9 cellular contexts compared by ENCODE assay signal in genomic region chr15:88894348-88894818, GRCh38. TPM values are rescaled to one million over a fixed set of nuclear protein-coding genes. Genes with fewer than 3 reads are reported as not detected.
A peak's percentile ranks its signal among the peaks of the same experiment; 100 is the strongest.
DNase-seq lines count a peak whose midpoint lies in the region; ATAC-seq and TF ChIP-seq lines count a peak whose summit lies in the region.
"Had no signal": no experiment of that assay in that cellular context is flagged by ENCODE, and none has a peak within 500 bp of the region (broad histone marks: within the 10 kb centered on the region; RNA-seq: fewer than 3 reads in every experiment).

No MANE protein-coding gene starts in this region.

- H3K27ac Mint-ChIP-seq in T-cell (peak overlapping the region; percentile 55 to 88), immature natural killer cell (peak overlapping the region in 3 of 6 donors; percentile 28 to 66 (median 64))

- H3K27me3 ChIP-seq in ascending aorta: no peaks in the 10 kb centered on the region

- H3K27ac ChIP-seq in ascending aorta: peak overlapping the region; percentile 82 to 85
- H3K27ac ChIP-seq: epithelial cell of prostate had no signal

- H3K4me1 ChIP-seq in ascending aorta: peaks cover 3 to 42% of the 10 kb centered on the region in 2 donors

- intact Hi-C loops in ascending aorta (cut with DNase I): loop anchor here (1.0 to 10.0 kb wide), 3 partner anchors 284 to 440 kb away; partner anchors contain the start of genes FANCI and POLG

- H3K9me3 Mint-ChIP-seq in T-cell (no peaks in the 10 kb centered on the region), immature natural killer cell (no peaks in the 10 kb centered on the region)

- no peaks in the 10 kb centered on the region for H3K9me3 ChIP-seq in ascending aorta

- POLR2A ChIA-PET in T-cell (lab: Charles Lee): interaction anchor here in 1 of 2 donors (0.7 kb wide), 1 partner anchor 10 kb away, joined by 6 read pairs; no protein-coding TSS in a partner anchor

- CTCF ChIA-PET in T-cell (lab: Charles Lee): interaction anchor here (0.6 to 6.3 kb wide), 5 partner anchors 10 to 282 kb away, joined by 3 to 44 read pairs (median 3); no protein-coding TSS in a partner anchor

- peak overlapping the region; percentile 81 to 88 (median 87) for H3K4me3 Mint-ChIP-seq in T-cell
- H3K4me3 Mint-ChIP-seq in immature natural killer cell: peak overlapping the region; percentile 74 to 84 (median 81)

- ATAC-seq in HG03139 (IDR thresholded peaks at IDR 0.05; ENCODE audit: unreplicated experiment): peak; percentile 69
- ATAC-seq in T-cell (replicated peaks in 1 of 4): peak; percentile 67 to 70 (median 67)

- DNase-seq in T-cell: peak; percentile 68 to 92 (median 84)
- peak in 1 of 2 donors; percentile 87 for DNase-seq in ascending aorta (ENCODE audit: low spot score in 2 of 2)
- DNase-seq in immature natural killer cell: peak; percentile 29 to 48 (median 46)
- DNase-seq in stimulated activated CD4-positive, alpha-beta T cell treated with anti-CD3 and anti-CD28 coated beads, Interleukin-4, amount 100 ng/mL, for 4 hours: peak; percentile 84 to 85
- DNase-seq in Kasumi-1 (lab: John Stamatoyannopoulos, UW): no peak
- no peak for DNase-seq in NK-92 (lab: John Stamatoyannopoulos, UW; ENCODE audit: unreplicated experiment)

- H3K36me3 Mint-ChIP-seq in T-cell: no peaks in the 10 kb centered on the region
- H3K36me3 Mint-ChIP-seq in immature natural killer cell: no peaks in the 10 kb centered on the region

- peak overlapping the region; percentile 71 to 73 for H3K4me3 ChIP-seq in ascending aorta

- peaks cover 43 to 50% (median 47%) of the 10 kb centered on the region in 3 donors for H3K4me1 Mint-ChIP-seq in T-cell
- H3K4me1 Mint-ChIP-seq in immature natural killer cell: peaks cover 13% of the 10 kb centered on the region in 2 donors

- H3K36me3 ChIP-seq in ascending aorta: peaks cover 7 to 24% of the 10 kb centered on the region in 2 donors

- peaks cover 0 to 1% of the 10 kb centered on the region in 2 donors for H3K27me3 Mint-ChIP-seq in T-cell
- peaks cover 6 to 12% (median 7%) of the 10 kb centered on the region in 3 donors for H3K27me3 Mint-ChIP-seq in immature natural killer cell (ENCODE audit: low read depth in 3 of 3)

- peak; percentile 91 for TF ChIP-seq CTCF in GM12872 (IDR thresholded peaks at IDR 0.05; ENCODE audit: insufficient read depth, low read depth, low read length)
- peak; percentile 74 to 87 (median 82) for TF ChIP-seq CTCF in ascending aorta (IDR thresholded peaks at IDR 0.05)

RNA-seq across cellular contexts. Expression of gene HAPLN3, which starts 1.0 kb away (rescaled TPM):
- 100 to 1,000 TPM in 4 of 5 donors, 10 to 100 TPM in 1; 86.2 to 187 (median 156) TPM for total RNA-seq in T-cell
- 189 TPM for total RNA-seq in ascending aorta
- polyA plus RNA-seq in immature natural killer cell: 1 to 10 TPM; 3.4 to 7.8 (median 5.3) TPM

RNA-seq across cellular contexts. Expression of gene MFGE8, which starts 18.8 kb away (rescaled TPM):
- 100 to 1,000 TPM in 2 of 5 donors, 10 to 100 TPM in 3; 75.4 to 132 (median 99.5) TPM for total RNA-seq in T-cell
- 1,738 TPM for total RNA-seq in ascending aorta
- 1 to 10 TPM; 3.8 to 6.9 (median 4.4) TPM for polyA plus RNA-seq in immature natural killer cell

Comparison
In these comparisons a context has a peak if more than half of its experiments do, and no peak if none do; other contexts are left out.
1. DNase-seq: peak in T-cell (34 of 34), immature natural killer cell (3 of 3) and stimulated activated CD4-positive, alpha-beta T cell treated with anti-CD3 and anti-CD28 coated beads, Interleukin-4, amount 100 ng/mL, for 4 hours (2 of 2); none in Kasumi-1 (0 of 2) and NK-92 (single experiment).
2. RNA of gene MFGE8, which starts 18.8 kb away (total RNA-seq): 1,738 TPM in ascending aorta (single experiment); 75.4 to 132 TPM in T-cell; every median in the first group is over 10 times any median in the second.